8 cellular contexts compared by ENCODE assay signal in genomic region chr1:26274801-26275425, GRCh38. TPM values are rescaled to one million over a fixed set of nuclear protein-coding genes. Genes with fewer than 3 reads are reported as not detected.
DNase-seq lines count a peak whose midpoint lies in the region; ATAC-seq, FAIRE-seq and TF ChIP-seq lines count a peak whose summit lies in the region.

No MANE protein-coding gene starts in this region.

- peaks cover 70% of the 10 kb centered on the region for H3K36me3 Mint-ChIP-seq in activated T-helper 2 cell treated with anti-CD3 and anti-CD28 coated beads, Interferon-gamma antibody, Interleukin-2, Interleukin-4, amounts not matched to agents 10 μg/mL and 5 μg/mL and 100 μg/mL, durations not matched to agents 14 hours and 24 hours and 36 hours (ENCODE audit: low read depth)
- H3K36me3 Mint-ChIP-seq in endothelial cell (ENCODE audit: low read depth, unreplicated experiment) = peaks cover 15% of the 10 kb centered on the region

- H2BK120ac ChIP-seq in trophoblast cell (ENCODE audit: insufficient read depth, low read length, poor library complexity) = no peak overlapping the region

- H3K27ac ChIP-seq in A673 (ENCODE audit: low read depth, low read length, poor library complexity, severe bottlenecking) (peak overlapping the region; percentile 75), layer of hippocampus (ENCODE audit: low read depth, low read length) (peak overlapping the region; percentile 75), pancreas (peak overlapping the region in 2 of 4 donors; percentile 85 to 93), trophoblast cell (ENCODE audit: low read depth, low read length) (no peak overlapping the region)

- no peak overlapping the region for H2AFZ ChIP-seq in trophoblast cell (ENCODE audit: insufficient read depth, low read length, poor library complexity)

- ATAC-seq in pancreas = no peak

- H3K36me3 ChIP-seq in A673 (ENCODE audit: insufficient read depth, low read length, poor library complexity, severe bottlenecking) (peaks cover 56% of the 10 kb centered on the region), pancreas (no peaks in the 10 kb centered on the region), trophoblast cell (ENCODE audit: control insufficient read depth in 1 of 2, insufficient read depth in 2 of 2, low read length in 2 of 2) (peaks cover 22 to 41% of the 10 kb centered on the region in 2 experiments)

- CTCF ChIA-PET in A673 (lab: Charles Lee) = interaction anchor here (1.3 kb wide), 2 partner anchors 47 to 170 kb away, joined by 4 to 5 read pairs; no protein-coding TSS in a partner anchor

- no peak overlapping the region for H2AK5ac ChIP-seq in trophoblast cell (ENCODE audit: low read length)

- no peak overlapping the region for H4K12ac ChIP-seq in trophoblast cell (ENCODE audit: low read depth, low read length)

- H3K27me3 Mint-ChIP-seq in activated T-helper 2 cell treated with anti-CD3 and anti-CD28 coated beads, Interferon-gamma antibody, Interleukin-2, Interleukin-4, amounts not matched to agents 10 μg/mL and 5 μg/mL and 100 μg/mL, durations not matched to agents 14 hours and 24 hours and 36 hours (ENCODE audit: low read depth) = no peaks in the 10 kb centered on the region
- H3K27me3 Mint-ChIP-seq in endothelial cell (ENCODE audit: unreplicated experiment) = peaks cover 3% of the 10 kb centered on the region

- H3K4me1 ChIP-seq in A673 (ENCODE audit: insufficient read depth, low read length, poor library complexity, severe bottlenecking) = peaks cover 35% of the 10 kb centered on the region
- peaks cover 33 to 45% (median 36%) of the 10 kb centered on the region in 3 donors for H3K4me1 ChIP-seq in pancreas
- H3K4me1 ChIP-seq in trophoblast cell (ENCODE audit: control insufficient read depth in 1 of 2, insufficient read depth in 2 of 2, low read length in 2 of 2) = peaks cover 6 to 13% of the 10 kb centered on the region in 2 experiments

- no peak overlapping the region for H4K8ac ChIP-seq in trophoblast cell (ENCODE audit: low read depth, low read length)

- peaks cover under 1% of the 10 kb centered on the region for H3K79me1 ChIP-seq in trophoblast cell (ENCODE audit: low read length)

- no peak overlapping the region for H3K4me3 ChIP-seq in A673 (ENCODE audit: low read depth, low read length, poor library complexity, severe bottlenecking)
- no peak overlapping the region for H3K4me3 ChIP-seq in pancreas
- H3K4me3 ChIP-seq in trophoblast cell (ENCODE audit: low read depth, low read length) = no peak overlapping the region

- H3K27ac Mint-ChIP-seq in activated T-helper 2 cell treated with anti-CD3 and anti-CD28 coated beads, Interferon-gamma antibody, Interleukin-2, Interleukin-4, amounts not matched to agents 10 μg/mL and 5 μg/mL and 100 μg/mL, durations not matched to agents 14 hours and 24 hours and 36 hours = peak overlapping the region; percentile 19
- no peak overlapping the region for H3K27ac Mint-ChIP-seq in endothelial cell (ENCODE audit: unreplicated experiment)

- no peaks in the 10 kb centered on the region for H3K9me3 ChIP-seq in A673 (ENCODE audit: low read depth, low read length, poor library complexity, severe bottlenecking)
- H3K9me3 ChIP-seq in pancreas = no peaks in the 10 kb centered on the region
- no peaks in the 10 kb centered on the region for H3K9me3 ChIP-seq in trophoblast cell (ENCODE audit: insufficient read depth, low read depth, low read length)

- no peak overlapping the region for H3K4ac ChIP-seq in trophoblast cell (ENCODE audit: low read depth, low read length)

- no peak overlapping the region for H3K18ac ChIP-seq in trophoblast cell (ENCODE audit: low read length)

- BruUV-seq in A673 (replicated peaks; lab: Mats Ljungman, UMichigan) = no TSS peak

- H3K23ac ChIP-seq in trophoblast cell (ENCODE audit: low read length) = no peak overlapping the region

- no peak overlapping the region for H3K9ac ChIP-seq in trophoblast cell (ENCODE audit: low read length)

- H4K91ac ChIP-seq in trophoblast cell (ENCODE audit: low read depth, low read length) = no peak overlapping the region

- H3K27me3 ChIP-seq in A673 (replicated peaks; ENCODE audit: insufficient read depth, low read depth, low read length, poor library complexity) (no peaks in the 10 kb centered on the region), layer of hippocampus (ENCODE audit: control insufficient read depth, insufficient read depth, low read length) (no peaks in the 10 kb centered on the region), pancreas (no peaks in the 10 kb centered on the region), trophoblast cell (ENCODE audit: insufficient read depth, low read length) (no peaks in the 10 kb centered on the region)

- no peak for TF ChIP-seq CTCF in A673 (conservative IDR thresholded peaks at IDR 0.05; ENCODE audit: low read depth, low read length)
- TF ChIP-seq CTCF in endothelial cell (IDR thresholded peaks at IDR 0.05; ENCODE audit: unreplicated experiment) = no peak
- no peak for TF ChIP-seq CTCF in pancreas (IDR thresholded peaks at IDR 0.05)

- no peak overlapping the region for H3K14ac ChIP-seq in trophoblast cell (ENCODE audit: low read length)

- H2BK12ac ChIP-seq in trophoblast cell (ENCODE audit: low read length) = no peak overlapping the region

- no peak overlapping the region for H3K4me2 ChIP-seq in trophoblast cell (ENCODE audit: low read length)

- H2BK5ac ChIP-seq in trophoblast cell (ENCODE audit: low read depth, low read length, poor library complexity) = no peak overlapping the region

- POLR2A ChIA-PET in A673 (lab: Charles Lee; ENCODE audit: low non-redundant PET) = interaction anchor here (0.7 kb wide), 1 partner anchor 106 kb away, joined by 5 read pairs; no protein-coding TSS in a partner anchor

- H3K4me3 Mint-ChIP-seq in activated T-helper 2 cell treated with anti-CD3 and anti-CD28 coated beads, Interferon-gamma antibody, Interleukin-2, Interleukin-4, amounts not matched to agents 10 μg/mL and 5 μg/mL and 100 μg/mL, durations not matched to agents 14 hours and 24 hours and 36 hours (ENCODE audit: low read depth) = no peak overlapping the region
- no peak overlapping the region for H3K4me3 Mint-ChIP-seq in endothelial cell (ENCODE audit: unreplicated experiment)

- no peaks in the 10 kb centered on the region for H3K79me2 ChIP-seq in trophoblast cell (ENCODE audit: control insufficient read depth, insufficient read depth, low read length, poor library complexity)

- no peaks in the 10 kb centered on the region for H3K9me3 Mint-ChIP-seq in activated T-helper 2 cell treated with anti-CD3 and anti-CD28 coated beads, Interferon-gamma antibody, Interleukin-2, Interleukin-4, amounts not matched to agents 10 μg/mL and 5 μg/mL and 100 μg/mL, durations not matched to agents 14 hours and 24 hours and 36 hours
- no peaks in the 10 kb centered on the region for H3K9me3 Mint-ChIP-seq in endothelial cell (ENCODE audit: unreplicated experiment)

- peaks cover 51% of the 10 kb centered on the region for H3K4me1 Mint-ChIP-seq in activated T-helper 2 cell treated with anti-CD3 and anti-CD28 coated beads, Interferon-gamma antibody, Interleukin-2, Interleukin-4, amounts not matched to agents 10 μg/mL and 5 μg/mL and 100 μg/mL, durations not matched to agents 14 hours and 24 hours and 36 hours (ENCODE audit: low read depth)
- peaks cover 17% of the 10 kb centered on the region for H3K4me1 Mint-ChIP-seq in endothelial cell (ENCODE audit: unreplicated experiment)

- no peak for DNase-seq in A673 (ENCODE audit: low spot score)
- peak; percentile 30 for DNase-seq in KG1 (lab: John Stamatoyannopoulos, UW)
- no peak for DNase-seq in activated T-helper 2 cell treated with anti-CD3 and anti-CD28 coated beads, Interferon-gamma antibody, Interleukin-2, Interleukin-4, amounts not matched to agents 10 μg/mL and 5 μg/mL and 100 μg/mL, durations not matched to agents 14 hours and 24 hours and 36 hours (ENCODE audit: low spot score)
- no peak for DNase-seq in endothelial cell (ENCODE audit: low spot score)
- no peak for DNase-seq in SW480 (ENCODE audit: low spot score)
- DNase-seq in pancreas = no peak
- no peak for DNase-seq in trophoblast cell

- 83 to 87% methylated on average over 11 of the region's 11 CpGs for WGBS in pancreas, 2 donors
- WGBS in trophoblast cell (ENCODE audit: extremely low coverage, insufficient coverage, insufficient read length) = no CpG with 5 or more reads among the region's 11 CpGs

- intact Hi-C loops in A673 (cut with micrococcal nuclease; ENCODE audit: unreplicated experiment) = loop anchor here (5.0 kb wide), 1 partner anchor 38 kb away; no protein-coding TSS in a partner anchor
- intact Hi-C loops in activated T-helper 2 cell treated with anti-CD3 and anti-CD28 coated beads, Interferon-gamma antibody, Interleukin-2, Interleukin-4, amounts not matched to agents 10 μg/mL and 5 μg/mL and 100 μg/mL, durations not matched to agents 14 hours and 24 hours and 36 hours (cut with micrococcal nuclease) = loop anchor here (2.0 to 5.0 kb wide), 4 partner anchors 40 to 197 kb away; partner anchors contain the start of genes CEP85 and HMGN2
- intact Hi-C loops in pancreas (cut with DNase I) = loop anchor here in 1 of 3 donors (5.0 kb wide), 1 partner anchor 42 kb away; the partner anchor contains the start of gene CD52

- no peak for FAIRE-seq in pancreas (lab: Jason Lieb, UNC)

RNA-seq across cellular contexts. Expression of gene SH3BGRL3, which starts 5.0 kb away (rescaled TPM):
- 133 and 138 TPM in 2 replicates for total RNA-seq in A673 (2021)
- total RNA-seq in activated T-helper 2 cell treated with anti-CD3 and anti-CD28 coated beads, Interferon-gamma antibody, Interleukin-2, Interleukin-4, amounts not matched to agents 10 μg/mL and 5 μg/mL and 100 μg/mL, durations not matched to agents 14 hours and 24 hours and 36 hours = 437 TPM in 2 replicates
- 226 TPM for total RNA-seq in endothelial cell (ENCODE audit: unreplicated experiment)
- total RNA-seq in pancreas = 10 to 100 TPM; 29.1 to 84.2 (median 48.8) TPM
- polyA plus RNA-seq in pancreas = 100 to 1,000 TPM in 1 of 2 donors, 10 to 100 TPM in 1; 61.0 to 109 TPM
- polyA plus RNA-seq in trophoblast cell (2013) = 179 and 184 TPM in 2 replicates

RNA-seq across cellular contexts. Expression of gene UBXN11, which starts 31.5 kb away (rescaled TPM):
- total RNA-seq in A673 (2021) (22.1 and 25.4 TPM in 2 replicates), endothelial cell (ENCODE audit: unreplicated experiment) (16.0 TPM), pancreas (10 to 100 TPM in 4 of 6 donors, 1 to 10 TPM in 2; 8.7 to 15.9 (median 11.5) TPM)
- 13.1 and 14.2 TPM in 2 replicates for total RNA-seq in activated T-helper 2 cell treated with anti-CD3 and anti-CD28 coated beads, Interferon-gamma antibody, Interleukin-2, Interleukin-4, amounts not matched to agents 10 μg/mL and 5 μg/mL and 100 μg/mL, durations not matched to agents 14 hours and 24 hours and 36 hours
- polyA plus RNA-seq in pancreas = 10 to 100 TPM; 44.0 to 61.6 TPM
- 8.1 and 8.5 TPM in 2 replicates for polyA plus RNA-seq in trophoblast cell (2013)

RNA-seq across cellular contexts. Expression of gene CEP85, which starts 40.9 kb away (rescaled TPM):
- 51.3 and 51.5 TPM in 2 replicates for total RNA-seq in A673 (2021)
- 39.6 and 39.8 TPM in 2 replicates for total RNA-seq in activated T-helper 2 cell treated with anti-CD3 and anti-CD28 coated beads, Interferon-gamma antibody, Interleukin-2, Interleukin-4, amounts not matched to agents 10 μg/mL and 5 μg/mL and 100 μg/mL, durations not matched to agents 14 hours and 24 hours and 36 hours
- 9.7 TPM for total RNA-seq in endothelial cell (ENCODE audit: unreplicated experiment)
- 1 to 10 TPM; 2.7 to 6.6 (median 3.7) TPM for total RNA-seq in pancreas
- polyA plus RNA-seq in pancreas = 1 to 10 TPM; 2.9 to 5.6 TPM
- polyA plus RNA-seq in trophoblast cell (2013) = 53.1 and 54.6 TPM in 2 replicates

RNA-seq across cellular contexts. Expression of gene CD52, which starts 42.8 kb away (rescaled TPM):
- total RNA-seq in A673 (2021) (not detected in 2 replicates), endothelial cell (ENCODE audit: unreplicated experiment) (21.8 TPM), pancreas (10 to 100 TPM in 1 of 6 donors, 1 to 10 TPM in 4, under 1 TPM in 1; 0.98 to 13.0 (median 2.5) TPM)
- 237 and 243 TPM in 2 replicates for total RNA-seq in activated T-helper 2 cell treated with anti-CD3 and anti-CD28 coated beads, Interferon-gamma antibody, Interleukin-2, Interleukin-4, amounts not matched to agents 10 μg/mL and 5 μg/mL and 100 μg/mL, durations not matched to agents 14 hours and 24 hours and 36 hours
- 1 to 10 TPM; 4.0 to 4.3 TPM for polyA plus RNA-seq in pancreas
- polyA plus RNA-seq in trophoblast cell (2013) = 2.0 and 2.4 TPM in 2 replicates
